8 cellular contexts compared by ENCODE assay signal in genomic region chrX:119427024-119427794, GRCh38. TPM values are rescaled to one million over a fixed set of nuclear protein-coding genes. Genes with fewer than 3 reads are reported as not detected.
A peak's percentile ranks its signal among the peaks of the same experiment; 100 is the strongest.
DNase-seq lines count a peak whose midpoint lies in the region; ATAC-seq and TF ChIP-seq lines count a peak whose summit lies in the region.

No MANE protein-coding gene starts in this region.

- no peaks in the 10 kb centered on the region for H3K27me3 Mint-ChIP-seq in activated naive CD4-positive, alpha-beta T cell treated with anti-CD3 and anti-CD28 coated beads, Interleukin-2, amount 50 U/mL, for 24 hours
- no peaks in the 10 kb centered on the region for H3K27me3 Mint-ChIP-seq in activated naive CD8-positive, alpha-beta T cell
- H3K27me3 Mint-ChIP-seq in naive B cell (no peaks in the 10 kb centered on the region), mesothelial cell of epicardium (ENCODE audit: low read depth) (no peaks in the 10 kb centered on the region)

- no peaks in the 10 kb centered on the region for H3K9me3 Mint-ChIP-seq in activated naive CD4-positive, alpha-beta T cell treated with anti-CD3 and anti-CD28 coated beads, Interleukin-2, amount 50 U/mL, for 24 hours
- no peaks in the 10 kb centered on the region for H3K9me3 Mint-ChIP-seq in activated naive CD8-positive, alpha-beta T cell (ENCODE audit: low read depth)
- H3K9me3 Mint-ChIP-seq in naive B cell, result peaks cover 0 to 4% (median 0%) of the 10 kb centered on the region in 7 donors
- H3K9me3 Mint-ChIP-seq in mesothelial cell of epicardium, result peaks cover 9% of the 10 kb centered on the region

- TF ChIP-seq CTCF in mesothelial cell of epicardium (IDR thresholded peaks at IDR 0.05; ENCODE audit: unreplicated experiment), result no peak

- DNase-seq in activated naive CD4-positive, alpha-beta T cell treated with Interleukin-2 at 50 U/mL for 16 hours, result no peak
- peak; percentile 58 for DNase-seq in naive B cell
- DNase-seq in mesothelial cell of epicardium (ENCODE audit: low spot score in 2 of 2, unreplicated experiment in 2 of 2), result no peak
- DNase-seq in effector CD8-positive, alpha-beta T cell (lab: John Stamatoyannopoulos, UW), result no peak
- DNase-seq in NCI-H1417 treated with DMSO at 0.1 percent for 48 hours (lab: John Stamatoyannopoulos, UW), result no peak

- ATAC-seq in HG03064 (IDR thresholded peaks at IDR 0.05; ENCODE audit: low read depth, unreplicated experiment) (peak; percentile 84), naive B cell (ENCODE audit: low read depth in 2 of 2) (peak; percentile 93 to 96)

- peak overlapping the region; percentile 11 for H3K4me3 Mint-ChIP-seq in activated naive CD4-positive, alpha-beta T cell treated with anti-CD3 and anti-CD28 coated beads, Interleukin-2, amount 50 U/mL, for 24 hours
- H3K4me3 Mint-ChIP-seq in activated naive CD8-positive, alpha-beta T cell, result peak overlapping the region; percentile 59
- peak overlapping the region in 6 of 8 donors; percentile 33 to 85 (median 66) for H3K4me3 Mint-ChIP-seq in naive B cell
- H3K4me3 Mint-ChIP-seq in mesothelial cell of epicardium, result no peak overlapping the region

- H3K4me1 Mint-ChIP-seq in activated naive CD4-positive, alpha-beta T cell treated with anti-CD3 and anti-CD28 coated beads, Interleukin-2, amount 50 U/mL, for 24 hours, result peaks cover 11% of the 10 kb centered on the region
- peaks cover 21% of the 10 kb centered on the region for H3K4me1 Mint-ChIP-seq in activated naive CD8-positive, alpha-beta T cell (ENCODE audit: low read depth)
- peaks cover 13 to 29% (median 18%) of the 10 kb centered on the region in 3 donors for H3K4me1 Mint-ChIP-seq in naive B cell
- H3K4me1 Mint-ChIP-seq in mesothelial cell of epicardium, result no peaks in the 10 kb centered on the region

- peaks cover 3% of the 10 kb centered on the region for H3K36me3 Mint-ChIP-seq in activated naive CD4-positive, alpha-beta T cell treated with anti-CD3 and anti-CD28 coated beads, Interleukin-2, amount 50 U/mL, for 24 hours
- H3K36me3 Mint-ChIP-seq in activated naive CD8-positive, alpha-beta T cell, result no peaks in the 10 kb centered on the region
- peaks cover 0 to 4% of the 10 kb centered on the region in 2 donors for H3K36me3 Mint-ChIP-seq in naive B cell
- peaks cover 7% of the 10 kb centered on the region for H3K36me3 Mint-ChIP-seq in mesothelial cell of epicardium

- H3K27ac Mint-ChIP-seq in activated naive CD4-positive, alpha-beta T cell treated with anti-CD3 and anti-CD28 coated beads, Interleukin-2, amount 50 U/mL, for 24 hours, result peak overlapping the region; percentile 72
- peak overlapping the region; percentile 81 for H3K27ac Mint-ChIP-seq in activated naive CD8-positive, alpha-beta T cell
- H3K27ac Mint-ChIP-seq in naive B cell (peak overlapping the region in 4 of 6 donors; percentile 7 to 87 (median 65)), mesothelial cell of epicardium (no peak overlapping the region)

RNA-seq across cellular contexts. Expression of gene SLC25A43, which starts 28.1 kb away (rescaled TPM):
- polyA plus RNA-seq in naive B cell (ENCODE audit: low read depth in 6 of 6), result 10 to 100 TPM in 5 of 6 donors, 1 to 10 TPM in 1; 9.3 to 15.3 (median 12.5) TPM
- total RNA-seq in mesothelial cell of epicardium, result 6.7 to 9.2 TPM (median 8.0 TPM) in 3 replicates

RNA-seq across cellular contexts. Expression of gene SLC25A5, which starts 41.0 kb away (rescaled TPM):
- polyA plus RNA-seq in naive B cell (ENCODE audit: low read depth in 6 of 6), result 100 to 1,000 TPM; 309 to 601 (median 346) TPM
- 171 to 179 TPM (median 177 TPM) in 3 replicates for total RNA-seq in mesothelial cell of epicardium
